Comparison of ENCODE assay signal across 8 cellular contexts in genomic region chr10:11742009-11742778, GRCh38. TPM values are rescaled to one million over a fixed set of nuclear protein-coding genes. Genes with fewer than 3 reads are reported as not detected.
A peak's percentile ranks its signal among the peaks of the same experiment; 100 is the strongest.
DNase-seq lines count a peak whose midpoint lies in the region; ATAC-seq, FAIRE-seq and TF ChIP-seq lines count a peak whose summit lies in the region.

TSS of gene ECHDC3 (plus strand) at chr10:11742382. CDS start at chr10:11742577, 195 bp downstream.

- H3K27ac ChIP-seq in A549: peak within 1 kb of the TSS; percentile 53 to 86

- peak within 1 kb of the TSS; percentile 74 for H3K4me2 ChIP-seq in A549

- H3K4me3 ChIP-seq in A549 (peak within 1 kb of the TSS; percentile 51), cardiac fibroblast (replicated peaks in 1 of 2; ENCODE audit: low read depth in 2 of 2, low read length in 2 of 2) (peak within 1 kb of the TSS; percentile 44 to 56)

- H3K4me1 ChIP-seq in A549: 0 out of 3 replicates have a peak, but pooled peaks cover 4% of the 10 kb centered on the region

- no peak for TF ChIP-seq EP300 in A549 (IDR thresholded peaks at IDR 0.05)

- CTCF ChIA-PET in A549 (lab: Yijun Ruan, JAX): interaction anchor here (1.2 to 3.3 kb wide), 2 partner anchors 15 to 16 kb away, joined by 7 to 18 read pairs; no protein-coding TSS in a partner anchor

- TF ChIP-seq POLR2A in A549 (IDR thresholded peaks at IDR 0.05; ENCODE audit: low read length): no peak

- peak; percentile 21 to 45 for DNase-seq in A549 (ENCODE audit: low read depth in 1 of 2, low spot score in 1 of 2)
- DNase-seq in T1000 (lab: John Stamatoyannopoulos, UW): peak; percentile 73
- peak; percentile 36 to 46 for DNase-seq in cardiac fibroblast (ENCODE audit: low read depth in 2 of 2)
- DNase-seq in islet precursor cell: peak; percentile 60
- peak; percentile 37 for DNase-seq in stimulated activated CD4-positive, alpha-beta T cell treated with anti-CD3 and anti-CD28 coated beads, Interleukin-1b, Interleukin-23, amount 100 ng/mL, for 48 hours
- DNase-seq in GDM1 (lab: John Stamatoyannopoulos, UW): no peak

- POLR2A ChIA-PET in A549 (lab: Yijun Ruan, JAX): no interaction called here

- no peak for TF ChIP-seq RAD21 in A549 (conservative IDR thresholded peaks at IDR 0.05 in 1 of 2, IDR thresholded peaks at IDR 0.05 in 1 of 2)

- no peaks in the 10 kb centered on the region for H3K9me3 ChIP-seq in A549

- ATAC-seq in A549 (peak; percentile 76 to 77), GM18858 (IDR thresholded peaks at IDR 0.05; ENCODE audit: unreplicated experiment) (peak; percentile 45), HG03103 (IDR thresholded peaks at IDR 0.05; ENCODE audit: low read depth, unreplicated experiment) (peak; percentile 48)

- TF ChIP-seq CTCF in A549 (IDR thresholded peaks at IDR 0.05) (no peak), cardiac fibroblast (IDR thresholded peaks at IDR 0.05; ENCODE audit: low read depth, low read length) (no peak)

- 64% methylated on average over 51 of the region's 93 CpGs for WGBS in A549 (ENCODE audit: missing lambda C conversion rate)

- FAIRE-seq in A549 (lab: Jason Lieb, UNC): no peak

TF ChIP-seq in A549, 52 proteins besides CTCF, POLR2A, EP300 and RAD21:
- TF ChIP-seq PHF8 (IDR thresholded peaks at IDR 0.05; ENCODE audit: borderline replicate concordance, low read depth) (peak; percentile 59; the same call in 1 of the 2 replicates), POLR2AphosphoS2 (conservative IDR thresholded peaks at IDR 0.05; ENCODE audit: low read length) (no peak), HOXB5 (CRISPR knock-in tag; IDR thresholded peaks at IDR 0.05) (no peak), JUN (IDR thresholded peaks at IDR 0.05) (no peak)
- TF ChIP-seq, protein P1, sequence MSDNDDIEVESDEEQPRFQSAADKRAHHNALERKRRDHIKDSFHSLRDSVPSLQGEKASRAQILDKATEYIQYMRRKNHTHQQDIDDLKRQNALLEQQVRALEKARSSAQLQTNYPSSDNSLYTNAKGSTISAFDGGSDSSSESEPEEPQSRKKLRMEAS (IDR thresholded peaks at IDR 0.05): peak; percentile 28

RNA-seq across cellular contexts. Expression of gene ECHDC3, which starts in this region (rescaled TPM):
- polyA plus RNA-seq in A549 (2011; rRNA removed) (6.0 and 7.9 TPM in 2 replicates), A549 (2017; fragmentation: RNase III; extraction: RNeasy Plus Mini Kit Qiagen cat#74134 plus additional on column Dnase treatment) (6.1 to 6.9 TPM (median 6.3 TPM) in 3 replicates)
- polyA plus RNA-seq in A549 (2012; cell fraction: cytosol; rRNA removed): 11.1 and 17.9 TPM in 2 replicates
- 11.7 and 13.2 TPM in 2 replicates for polyA plus RNA-seq in A549 (2012; cell fraction: nucleus; rRNA removed)
- polyA minus RNA-seq in A549 (2011; rRNA and poly(A)+ RNA removed): 6.9 and 9.6 TPM in 2 replicates
